8 cellular contexts compared by ENCODE assay signal in genomic region chr18:741931-742512, GRCh38. TPM values are rescaled to one million over a fixed set of nuclear protein-coding genes. Genes with fewer than 3 reads are reported as not detected.
DNase-seq lines count a peak whose midpoint lies in the region; ATAC-seq and TF ChIP-seq lines count a peak whose summit lies in the region.

No MANE protein-coding gene starts in this region.

- H3K4me1 ChIP-seq in adipocyte (ENCODE audit: control insufficient read depth, insufficient read depth, low read length) (no peaks in the 10 kb centered on the region), right atrium auricular region (no peaks in the 10 kb centered on the region), spleen (peaks cover 0 to 8% (median 3%) of the 10 kb centered on the region in 6 donors)

- no peak overlapping the region for H3K9ac ChIP-seq in adipocyte (ENCODE audit: low read length)

- H3K9me3 ChIP-seq in adipocyte (ENCODE audit: control insufficient read depth, low read length): no peaks in the 10 kb centered on the region
- H3K9me3 ChIP-seq in right atrium auricular region: no peaks in the 10 kb centered on the region
- no peaks in the 10 kb centered on the region for H3K9me3 ChIP-seq in spleen

- H3K27ac ChIP-seq in right atrium auricular region (no peak overlapping the region), spleen (peak overlapping the region in 5 of 8 donors; percentile 9 to 32 (median 25))

- intact Hi-C loops in spleen (cut with DNase I; ENCODE audit: low total_unique reads): no loop called here

- peak; percentile 89 for ATAC-seq in GM18502 (IDR thresholded peaks at IDR 0.05; ENCODE audit: poor library complexity, unreplicated experiment)
- ATAC-seq in HG02938 (IDR thresholded peaks at IDR 0.05; ENCODE audit: unreplicated experiment): peak; percentile 93
- ATAC-seq in omental fat pad (ENCODE audit: low FRiP score): no peak

- H3K27me3 ChIP-seq in adipocyte (replicated peaks; ENCODE audit: control insufficient read depth, insufficient read depth, low read length): no peaks in the 10 kb centered on the region
- no peaks in the 10 kb centered on the region for H3K27me3 ChIP-seq in right atrium auricular region
- H3K27me3 ChIP-seq in spleen (replicated peaks in 1 of 7): no peaks in the 10 kb centered on the region

- H3K4me3 ChIP-seq in AG09309 (ENCODE audit: control insufficient read depth, low read depth, low read length) (no peak overlapping the region), adipocyte (ENCODE audit: low read length) (no peak overlapping the region), right atrium auricular region (no peak overlapping the region), spleen (no peak overlapping the region)

- TF ChIP-seq POLR2A in spleen (IDR thresholded peaks at IDR 0.05): no peak

- TF ChIP-seq CTCF in AG09309 (IDR thresholded peaks at IDR 0.05; ENCODE audit: control insufficient read depth, insufficient read depth, low read depth, low read length, missing control alignments) (peak; percentile 61), right atrium auricular region (IDR thresholded peaks at IDR 0.05) (peak; percentile 66 to 83), spleen (IDR thresholded peaks at IDR 0.05 in 8 of 11, conservative IDR thresholded peaks at IDR 0.05 in 3 of 11) (peak; percentile 49 to 80 (median 71)), omental fat pad (IDR thresholded peaks at IDR 0.05) (peak in 1 of 3 donors; percentile 26)

- peaks cover 32% of the 10 kb centered on the region for H3K36me3 ChIP-seq in adipocyte (ENCODE audit: control insufficient read depth, insufficient read depth, low read length, severe bottlenecking)
- H3K36me3 ChIP-seq in right atrium auricular region: peaks cover 37% of the 10 kb centered on the region
- peaks cover 0 to 80% (median 11%) of the 10 kb centered on the region in 6 donors for H3K36me3 ChIP-seq in spleen

- DNase-seq in AG09309 (ENCODE audit: low read depth) (peak; percentile 10), NCI-H2171 treated with DMSO at 0.1 percent for 48 hours (lab: John Stamatoyannopoulos, UW) (peak; percentile 35), adipocyte (ENCODE audit: low read depth) (peak; percentile 76), right atrium auricular region (ENCODE audit: low spot score) (no peak), spleen (no peak), omental fat pad (ENCODE audit: low spot score) (no peak)

RNA-seq across cellular contexts. Expression of gene ENOSF1, which starts 29.6 kb away (rescaled TPM):
- total RNA-seq in right atrium auricular region (10 to 100 TPM; 13.7 to 24.4 TPM), spleen (100 to 1,000 TPM in 2 of 7 donors, 10 to 100 TPM in 5; 37.9 to 125 (median 76.8) TPM), omental fat pad (100 to 1,000 TPM in 1 of 4 donors, 10 to 100 TPM in 3; 31.7 to 104 (median 45.2) TPM)
- 10 to 100 TPM; 28.2 to 45.7 (median 37.2) TPM for polyA plus RNA-seq in spleen

Comparison
In these comparisons a context has a peak if more than half of its experiments do, and no peak if none do; other contexts are left out.
1. DNase-seq: peak in AG09309 (single experiment), NCI-H2171 treated with DMSO at 0.1 percent for 48 hours (single experiment) and adipocyte (single experiment); none in right atrium auricular region (single experiment), spleen (single experiment) and omental fat pad (single experiment).
2. H3K27ac ChIP-seq: peak in spleen (5 of 8); none in right atrium auricular region (0 of 2).